Comparison of ENCODE assay signal across 29 cellular contexts in genomic region chr5:1141827-1142226, GRCh38. TPM values are rescaled to one million over a fixed set of nuclear protein-coding genes. Genes with fewer than 3 reads are reported as not detected.
A peak's percentile ranks its signal among the peaks of the same experiment; 100 is the strongest.
DNase-seq lines count a peak whose midpoint lies in the region; ATAC-seq, FAIRE-seq and TF ChIP-seq lines count a peak whose summit lies in the region.
"Had no signal": no experiment of that assay in that cellular context is flagged by ENCODE, and none has a peak within 500 bp of the region (broad histone marks: within the 10 kb centered on the region; RNA-seq: fewer than 3 reads in every experiment).

No MANE protein-coding gene starts in this region.

- H3K27ac ChIP-seq in left ventricle myocardium inferior (replicated peaks) (no peak overlapping the region), MM.1S (ENCODE audit: low read length) (no peak overlapping the region), HepG2 (ENCODE audit: extremely low read length, insufficient read depth, low read length) (no peak overlapping the region), A673 (ENCODE audit: low read depth, low read length, poor library complexity, severe bottlenecking) (no peak overlapping the region), WERI-Rb-1 (no peak overlapping the region)
- H3K27ac ChIP-seq: C4-2B, epithelial cell of prostate, stomach, tibial nerve had no signal

- H4K20me1 ChIP-seq in MM.1S (ENCODE audit: insufficient read depth, low read length) (no peaks in the 10 kb centered on the region), HepG2 (ENCODE audit: insufficient read depth, low read length) (no peaks in the 10 kb centered on the region)

- H2AFZ ChIP-seq in MM.1S (ENCODE audit: low read length): peak overlapping the region; percentile 51
- H2AFZ ChIP-seq in HepG2 (ENCODE audit: low read length): no peak overlapping the region

- no peak for FAIRE-seq in HepG2 (lab: Jason Lieb, UNC)
- FAIRE-seq: G401.6, RCC 7860 had no signal

- TF ChIP-seq EP300 in HepG2 (IDR thresholded peaks at IDR 0.05; ENCODE audit: low read depth in 2 of 2, low read length in 2 of 2): no peak
- no peak for TF ChIP-seq EP300 in HepG2 (CRISPR knock-in tag; IDR thresholded peaks at IDR 0.05; ENCODE audit: borderline replicate concordance)

- H3K27me3 ChIP-seq in left ventricle myocardium inferior (ENCODE audit: low read depth) (no peaks in the 10 kb centered on the region), MM.1S (replicated peaks; ENCODE audit: insufficient read depth, low read length) (no peaks in the 10 kb centered on the region), HepG2 (ENCODE audit: control insufficient read depth in 1 of 2, insufficient read depth in 2 of 2, low read length in 2 of 2) (peaks cover 3 to 56% of the 10 kb centered on the region in 2 experiments; a peak in 4 of 5 replicates), A673 (replicated peaks; ENCODE audit: insufficient read depth, low read depth, low read length, poor library complexity) (no peaks in the 10 kb centered on the region), WERI-Rb-1 (ENCODE audit: insufficient read depth, low read depth, severe bottlenecking) (no peaks in the 10 kb centered on the region)
- H3K27me3 ChIP-seq: body of pancreas had no signal

- H3K79me2 ChIP-seq in MM.1S (ENCODE audit: low read length) (no peaks in the 10 kb centered on the region), HepG2 (ENCODE audit: insufficient read depth, low read length) (no peaks in the 10 kb centered on the region)

- DNase-seq in Right ventricle myocardium superior (no peak), left ventricle myocardium inferior (no peak), MM.1S (peak; percentile 13), NCI-H69 (lab: John Stamatoyannopoulos, UW) (peak; percentile 47), HepG2 (ENCODE audit: low spot score) (no peak), A673 (ENCODE audit: low spot score) (no peak), WERI-Rb-1 (no peak)
- DNase-seq in activated T-cell treated with anti-CD3 and anti-CD28 coated beads, Interleukin-2, amount 50 U/mL, for 1 hour: no peak
- DNase-seq: activated CD4-positive, alpha-beta T cell treated with anti-CD3 and anti-CD28 coated beads for 4 hours; activated T-cell treated with anti-CD3 and anti-CD28 coated beads, Interleukin-2, amount 50 U/mL, for 4 hours; body of pancreas; effector CD4-positive, alpha-beta T cell; head of caudate nucleus; mesenchymal stem cell; NCI-H2227 treated with DMSO at 0.1 percent for 48 hours; posterior cingulate gyrus; SK-N-SH; stimulated activated CD4-positive, alpha-beta T cell treated with anti-CD3 and anti-CD28 coated beads, Interleukin-15, amount 100 ng/mL, for 24 hours; stomach; T-helper 2 cell had no signal

- H3K4me1 ChIP-seq in left ventricle myocardium inferior (peaks cover 41% of the 10 kb centered on the region), MM.1S (ENCODE audit: low read length) (peaks cover 14% of the 10 kb centered on the region), HepG2 (ENCODE audit: insufficient read depth, low read length) (peaks cover 51% of the 10 kb centered on the region), A673 (ENCODE audit: insufficient read depth, low read length, poor library complexity, severe bottlenecking) (peaks cover 11% of the 10 kb centered on the region)

- CTCF ChIA-PET in HepG2 (lab: Yijun Ruan, JAX; ENCODE audit: low intra/inter-chr PET ratio, low total read pairs) (no interaction called here), A673 (lab: Charles Lee) (no interaction called here)

- no peak for TF ChIP-seq CTCF in left ventricle myocardium inferior (IDR thresholded peaks at IDR 0.05; ENCODE audit: borderline replicate concordance)
- no peak for TF ChIP-seq CTCF in MM.1S (IDR thresholded peaks at IDR 0.05; ENCODE audit: low read length)
- TF ChIP-seq CTCF in HepG2 (CRISPR knock-in tag; IDR thresholded peaks at IDR 0.05): no peak
- no peak for TF ChIP-seq CTCF in A673 (conservative IDR thresholded peaks at IDR 0.05; ENCODE audit: low read depth, low read length)
- no peak for TF ChIP-seq CTCF in WERI-Rb-1 (IDR thresholded peaks at IDR 0.05; ENCODE audit: low read depth, low read length)

- H3K36me3 ChIP-seq in left ventricle myocardium inferior (no peaks in the 10 kb centered on the region), MM.1S (replicated peaks; ENCODE audit: insufficient read depth, low read length) (no peaks in the 10 kb centered on the region), HepG2 (replicated peaks in 1 of 2; ENCODE audit: control insufficient read depth in 1 of 2, insufficient read depth in 2 of 2, low read length in 2 of 2) (no peaks in the 10 kb centered on the region), A673 (ENCODE audit: insufficient read depth, low read length, poor library complexity, severe bottlenecking) (no peaks in the 10 kb centered on the region), WERI-Rb-1 (no peaks in the 10 kb centered on the region)
- H3K36me3 ChIP-seq: stomach, tibial nerve had no signal

- H3K9ac ChIP-seq in MM.1S (ENCODE audit: low read length): no peak overlapping the region
- H3K9ac ChIP-seq in HepG2 (ENCODE audit: insufficient read depth, low read depth, low read length): no peak overlapping the region
- H3K9ac ChIP-seq: SK-N-SH had no signal

- H3K9me2 ChIP-seq in MM.1S (replicated peaks; ENCODE audit: insufficient read depth, low read length): no peaks in the 10 kb centered on the region
- H3K9me2 ChIP-seq: SK-N-SH had no signal

- no peak overlapping the region for H3K4me3 ChIP-seq in left ventricle myocardium inferior
- no peak overlapping the region for H3K4me3 ChIP-seq in MM.1S (ENCODE audit: low read length)
- no peak overlapping the region for H3K4me3 ChIP-seq in HepG2 (replicated peaks in 1 of 3; ENCODE audit: insufficient read depth in 1 of 3, low read depth in 2 of 3, low read length in 3 of 3)
- no peak overlapping the region for H3K4me3 ChIP-seq in A673 (ENCODE audit: low read depth, low read length, poor library complexity, severe bottlenecking)
- H3K4me3 ChIP-seq in WERI-Rb-1 (ENCODE audit: low read depth, low read length): no peak overlapping the region
- H3K4me3 ChIP-seq: body of pancreas, stomach, tibial nerve had no signal

- TF ChIP-seq RAD21 in HepG2 (CRISPR knock-in tag; IDR thresholded peaks at IDR 0.05): no peak

- ATAC-seq in Right ventricle myocardium superior (ENCODE audit: poor library complexity) (peak; percentile 14), HepG2 (peak; percentile 4; the same call in 2 of the 3 replicates)
- ATAC-seq: activated T-cell treated with anti-CD3 and anti-CD28 coated beads, Interleukin-2, amount 50 U/mL, for 4 hours; body of pancreas; sciatic nerve had no signal

- intact Hi-C loops in Right ventricle myocardium superior (cut with DNase I) (no loop called here), left ventricle myocardium inferior (cut with micrococcal nuclease) (no loop called here), HepG2 (cut with micrococcal nuclease; ENCODE audit: unreplicated experiment) (loop anchor here (2.0 to 10.0 kb wide), 3 partner anchors 19 to 87 kb away; no protein-coding TSS in a partner anchor), A673 (cut with micrococcal nuclease; ENCODE audit: unreplicated experiment) (loop anchor here (5.0 kb wide), 1 partner anchor 135 kb away; the partner anchor contains the start of gene NKD2)

- H3F3A ChIP-seq in MM.1S (ENCODE audit: insufficient read depth, low read length): no peaks in the 10 kb centered on the region

- in situ Hi-C loops in HepG2 (cut with HindIII; ENCODE audit: extremely low pct_ligation_motif_present, low pct_unique_long_range_greater_than_20kb): loop anchor here (5.0 kb wide), 1 partner anchor 35 kb away; no protein-coding TSS in a partner anchor

- H3K9me3 ChIP-seq in left ventricle myocardium inferior (replicated peaks) (no peaks in the 10 kb centered on the region), MM.1S (replicated peaks; ENCODE audit: insufficient read depth, low read length) (no peaks in the 10 kb centered on the region), HepG2 (ENCODE audit: low read length) (no peaks in the 10 kb centered on the region), A673 (ENCODE audit: low read depth, low read length, poor library complexity, severe bottlenecking) (no peaks in the 10 kb centered on the region), WERI-Rb-1 (ENCODE audit: severe bottlenecking) (no peaks in the 10 kb centered on the region)
- H3K9me3 ChIP-seq: body of pancreas, SK-N-SH, stomach, tibial nerve had no signal

- POLR2A ChIA-PET in HepG2 (lab: Yijun Ruan, JAX): interaction anchor here (7.8 kb wide), 1 partner anchor 34 kb away, joined by 200 read pairs; no protein-coding TSS in a partner anchor
- POLR2A ChIA-PET in A673 (lab: Charles Lee; ENCODE audit: low non-redundant PET): no interaction called here

- H3K4me2 ChIP-seq in MM.1S (ENCODE audit: low read depth, low read length): peak overlapping the region; percentile 38
- peak overlapping the region; percentile 34; the same call in 1 of the 2 replicates for H3K4me2 ChIP-seq in HepG2 (ENCODE audit: low read depth, low read length)
- H3K4me2 ChIP-seq: SK-N-SH had no signal

- no TSS peak for BruUV-seq in HepG2 (replicated peaks; lab: Mats Ljungman, UMichigan)
- no TSS peak for BruUV-seq in A673 (replicated peaks; lab: Mats Ljungman, UMichigan)

- TF ChIP-seq POLR2A in HepG2 (IDR thresholded peaks at IDR 0.05; ENCODE audit: insufficient read depth in 1 of 2, low read depth in 2 of 2, low read length in 2 of 2): no peak

- WGBS in HepG2 (ENCODE audit: low lambda C conversion rate): no CpG with 5 or more reads among the region's 6 CpGs

RNA-seq across cellular contexts. Expression of gene SLC12A7, which starts 30.0 kb away (rescaled TPM):
- 172 TPM for total RNA-seq in Right ventricle myocardium superior
- 140 TPM for total RNA-seq in left ventricle myocardium inferior
- 7.4 and 14.0 TPM in 2 replicates for total RNA-seq in HepG2 (2016; rRNA removed; fragmentation: Illumina TruSeq; extraction: Trizol)
- total RNA-seq in HepG2 (2016; cell fraction: cytosol; rRNA removed; fragmentation: Illumina TruSeq; extraction: Trizol; ENCODE audit: low read depth): 9.5 and 12.5 TPM in 2 replicates
- 5.2 and 15.7 TPM in 2 replicates for total RNA-seq in HepG2 (2016; cell fraction: insoluble cytoplasmic fraction; rRNA removed; fragmentation: Illumina TruSeq; extraction: Trizol)
- 6.9 and 7.7 TPM in 2 replicates for total RNA-seq in HepG2 (2016; cell fraction: membrane; rRNA removed; fragmentation: Illumina TruSeq; extraction: Trizol)
- 21.8 and 25.8 TPM in 2 replicates for total RNA-seq in HepG2 (2016; cell fraction: nucleus; rRNA removed; fragmentation: Illumina TruSeq; extraction: Trizol)
- polyA plus RNA-seq in HepG2 (2011; rRNA removed): 18.5 and 25.6 TPM in 2 replicates
- 11.8 and 15.1 TPM in 2 replicates for polyA plus RNA-seq in HepG2 (2011; cell fraction: cytosol; rRNA removed)
- polyA plus RNA-seq in HepG2 (2011; cell fraction: nucleus; rRNA removed): 164 and 213 TPM in 2 replicates
- polyA plus RNA-seq in HepG2 (2012): 28.2 and 30.9 TPM in 2 replicates
- polyA plus RNA-seq in HepG2 (2016; cell fraction: cytosol; fragmentation: Illumina TruSeq; extraction: Trizol; ENCODE audit: low read depth): 1.4 and 1.6 TPM in 2 replicates
- 6.3 and 7.6 TPM in 2 replicates for polyA plus RNA-seq in HepG2 (2016; cell fraction: insoluble cytoplasmic fraction; fragmentation: Illumina TruSeq; extraction: Trizol; ENCODE audit: low read depth)
- 3.2 and 3.7 TPM in 2 replicates for polyA plus RNA-seq in HepG2 (2016; cell fraction: membrane; fragmentation: Illumina TruSeq; extraction: Trizol; ENCODE audit: low read depth)
- 88.5 and 93.5 TPM in 2 replicates for polyA plus RNA-seq in HepG2 (2016; cell fraction: nucleus; fragmentation: Illumina TruSeq; extraction: Trizol; ENCODE audit: insufficient read depth, low read depth)
- 6.3 and 47.1 TPM in 2 replicates for polyA minus RNA-seq in HepG2 (2011; rRNA and poly(A)+ RNA removed; ENCODE audit: low replicate concordance)
- polyA minus RNA-seq in HepG2 (2011; cell fraction: cytosol; rRNA and poly(A)+ RNA removed): 14.7 and 16.2 TPM in 2 replicates
- 40.3 and 44.4 TPM in 2 replicates for polyA minus RNA-seq in HepG2 (2011; cell fraction: nucleus; rRNA and poly(A)+ RNA removed)
- 45.2 and 55.5 TPM in 2 replicates for total RNA-seq in A673 (2021)

RNA-seq across cellular contexts. Expression of gene SLC6A19, which starts 59.6 kb away (rescaled TPM):
- total RNA-seq in Right ventricle myocardium superior (not detected), left ventricle myocardium inferior (not detected), HepG2 (2016; rRNA removed; fragmentation: Illumina TruSeq; extraction: Trizol) (0.02 TPM in 1 of 2 replicates, not detected in the other), A673 (2021) (not detected in 2 replicates)
- total RNA-seq in HepG2 (2016; cell fraction: cytosol; rRNA removed; fragmentation: Illumina TruSeq; extraction: Trizol; ENCODE audit: low read depth): not detected in 2 replicates
- 0.06 TPM in 1 of 2 replicates, not detected in the other for total RNA-seq in HepG2 (2016; cell fraction: insoluble cytoplasmic fraction; rRNA removed; fragmentation: Illumina TruSeq; extraction: Trizol)
- not detected in 2 replicates for total RNA-seq in HepG2 (2016; cell fraction: membrane; rRNA removed; fragmentation: Illumina TruSeq; extraction: Trizol)
- total RNA-seq in HepG2 (2016; cell fraction: nucleus; rRNA removed; fragmentation: Illumina TruSeq; extraction: Trizol): not detected in 2 replicates
- 0.01 TPM in 1 of 2 replicates, not detected in the other for polyA plus RNA-seq in HepG2 (2011; rRNA removed)
- 0.01 TPM in 1 of 2 replicates, not detected in the other for polyA plus RNA-seq in HepG2 (2011; cell fraction: cytosol; rRNA removed)
- 0.06 and 0.07 TPM in 2 replicates for polyA plus RNA-seq in HepG2 (2011; cell fraction: nucleus; rRNA removed)
- not detected in 2 replicates for polyA plus RNA-seq in HepG2 (2012)
- polyA plus RNA-seq in HepG2 (2016; cell fraction: cytosol; fragmentation: Illumina TruSeq; extraction: Trizol; ENCODE audit: low read depth): not detected in 2 replicates
- not detected in 2 replicates for polyA plus RNA-seq in HepG2 (2016; cell fraction: insoluble cytoplasmic fraction; fragmentation: Illumina TruSeq; extraction: Trizol; ENCODE audit: low read depth)
- not detected in 2 replicates for polyA plus RNA-seq in HepG2 (2016; cell fraction: membrane; fragmentation: Illumina TruSeq; extraction: Trizol; ENCODE audit: low read depth)
- 0.08 TPM in 1 of 2 replicates, not detected in the other for polyA plus RNA-seq in HepG2 (2016; cell fraction: nucleus; fragmentation: Illumina TruSeq; extraction: Trizol; ENCODE audit: insufficient read depth, low read depth)
- 0.02 and 0.12 TPM in 2 replicates for polyA minus RNA-seq in HepG2 (2011; rRNA and poly(A)+ RNA removed; ENCODE audit: low replicate concordance)
- polyA minus RNA-seq in HepG2 (2011; cell fraction: cytosol; rRNA and poly(A)+ RNA removed): 0.09 TPM in 1 of 2 replicates, not detected in the other
- not detected in 2 replicates for polyA minus RNA-seq in HepG2 (2011; cell fraction: nucleus; rRNA and poly(A)+ RNA removed)
- total RNA-seq: activated CD8-positive, alpha-beta memory T cell treated with anti-CD3 and anti-CD28 coated beads for 36 hours; LHCN-M2 had no signal
- polyA plus RNA-seq: AG04450, SK-N-SH had no signal

Comparison
In these comparisons a context has a peak if more than half of its experiments do, and no peak if none do; other contexts are left out.
1. DNase-seq: peak in MM.1S (single experiment) and NCI-H69 (single experiment); none in Right ventricle myocardium superior (single experiment), left ventricle myocardium inferior (single experiment), HepG2 (single experiment), A673 (single experiment), activated T-cell treated with anti-CD3 and anti-CD28 coated beads, Interleukin-2, amount 50 U/mL, for 1 hour (single experiment) and WERI-Rb-1 (single experiment).
2. intact Hi-C loops: an anchor here in HepG2 (2.0 to 10.0 kb wide) and A673 (5.0 kb wide); none called in Right ventricle myocardium superior and left ventricle myocardium inferior.